15 cellular contexts compared by ENCODE assay signal in genomic region chr16:68400083-68400923, GRCh38. TPM values are rescaled to one million over a fixed set of nuclear protein-coding genes. Genes with fewer than 3 reads are reported as not detected.
"Had no signal": no experiment of that assay in that cellular context is flagged by ENCODE, and none has a peak within 500 bp of the region (broad histone marks: within the 10 kb centered on the region; RNA-seq: fewer than 3 reads in every experiment).

No MANE protein-coding gene starts in this region.

- ATAC-seq: left cardiac atrium had no signal

- H3K27ac ChIP-seq: colonic mucosa, esophagus squamous epithelium, parathyroid adenoma, SJCRH30, suprapubic skin, upper lobe of left lung, VCaP had no signal

- H3K36me3 ChIP-seq: adrenal gland, colonic mucosa, esophagus squamous epithelium, SJCRH30, suprapubic skin, upper lobe of left lung had no signal

- H3K27ac Mint-ChIP-seq: naive B cell had no signal

- H3K9me3 Mint-ChIP-seq: naive B cell had no signal

- H3K27me3 ChIP-seq: adrenal gland, colonic mucosa, SJCRH30, suprapubic skin, upper lobe of left lung had no signal

- H3K4me1 ChIP-seq: colonic mucosa, esophagus squamous epithelium, parathyroid adenoma, SJCRH30, suprapubic skin had no signal

- H3K4me1 Mint-ChIP-seq: naive B cell had no signal

- H3K9me3 ChIP-seq: adrenal gland, colonic mucosa, esophagus squamous epithelium, SJCRH30, suprapubic skin, upper lobe of left lung had no signal

- H3K4me3 ChIP-seq: adrenal gland, colonic mucosa, esophagus squamous epithelium, lung, SJCRH30, suprapubic skin, upper lobe of left lung had no signal

- DNase-seq: adrenal gland, colonic mucosa, esophagus squamous epithelium, foreskin fibroblast, glutamatergic neuron, left cardiac atrium, naive B cell, retina, SJCRH30, upper lobe of left lung had no signal

- H3K36me3 Mint-ChIP-seq: naive B cell had no signal

RNA-seq across cellular contexts. Expression of gene SMPD3, which starts 48.0 kb away (rescaled TPM):
- total RNA-seq: cardiac septum had no signal
